Comparison of ENCODE assay signal across 20 cellular contexts in the genomic region with DNA sequence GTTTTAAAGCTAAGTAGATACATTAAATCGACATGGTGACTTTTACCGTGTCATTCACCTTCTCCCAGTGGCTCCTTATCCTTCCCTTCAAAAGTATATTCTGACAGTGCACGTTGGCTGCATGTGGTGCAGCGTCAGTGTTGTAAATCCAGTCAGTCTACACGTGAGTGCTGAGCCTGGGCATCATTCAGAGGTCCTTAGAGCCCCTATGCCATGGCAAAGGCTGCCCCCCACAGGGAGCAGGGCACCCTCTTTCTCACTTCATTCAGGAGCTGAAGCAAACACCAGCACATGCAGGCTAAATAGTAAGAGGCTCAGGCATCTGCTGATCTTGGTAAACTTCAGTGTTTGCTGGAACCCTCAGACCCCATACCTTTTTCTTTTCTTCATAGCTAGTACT. TPM values are rescaled to one million over a fixed set of nuclear protein-coding genes. Genes with fewer than 3 reads are reported as not detected.
DNase-seq lines count a peak whose midpoint lies in the region; ATAC-seq and TF ChIP-seq lines count a peak whose summit lies in the region.
"Had no signal": no experiment of that assay in that cellular context is flagged by ENCODE, and none has a peak within 500 bp of the region (broad histone marks: within the 10 kb centered on the region; RNA-seq: fewer than 3 reads in every experiment).

No MANE protein-coding gene starts in this region.

- H3K27me3 Mint-ChIP-seq in activated naive CD4-positive, alpha-beta T cell treated with anti-CD3 and anti-CD28 coated beads, Interleukin-2, amount 50 U/mL, for 24 hours, result no peaks in the 10 kb centered on the region
- no peaks in the 10 kb centered on the region for H3K27me3 Mint-ChIP-seq in activated naive CD8-positive, alpha-beta T cell treated with anti-CD3 and anti-CD28 coated beads for 36 hours
- H3K27me3 Mint-ChIP-seq: memory B cell, type B pancreatic cell had no signal

- intact Hi-C loops in OCI-LY7 (cut with micrococcal nuclease; ENCODE audit: unreplicated experiment), result no loop called here
- intact Hi-C loops in Right ventricle myocardium inferior (cut with DNase I), result no loop called here

- no peak overlapping the region for H2AFZ ChIP-seq in OCI-LY7 (ENCODE audit: low read length)

- CTCF ChIA-PET in OCI-LY7 (lab: Charles Lee; ENCODE audit: unreplicated experiment), result no interaction called here

- BruUV-seq in OCI-LY7 (replicated peaks; lab: Mats Ljungman, UMichigan), result no TSS peak

- H3K27ac ChIP-seq in OCI-LY7 (ENCODE audit: low read depth, low read length, poor library complexity, severe bottlenecking), result no peak overlapping the region
- H3K27ac ChIP-seq: epithelial cell of prostate, foreskin keratinocyte, stomach had no signal

- no peaks in the 10 kb centered on the region for H4K20me1 ChIP-seq in OCI-LY7 (ENCODE audit: insufficient read depth, low read length)

- no peak overlapping the region for H3K4me2 ChIP-seq in OCI-LY7 (ENCODE audit: low read length)

- H3K4me1 ChIP-seq in OCI-LY7 (ENCODE audit: insufficient read depth, low read length, poor library complexity, severe bottlenecking), result no peaks in the 10 kb centered on the region
- H3K4me1 ChIP-seq: foreskin keratinocyte, stomach had no signal

- ATAC-seq in Right ventricle myocardium inferior, result no peak
- no peak for ATAC-seq in GM21529 (IDR thresholded peaks at IDR 0.05; ENCODE audit: unreplicated experiment)
- ATAC-seq: foreskin keratinocyte had no signal

- H3K36me3 ChIP-seq in OCI-LY7 (ENCODE audit: insufficient read depth, low read length), result no peaks in the 10 kb centered on the region
- H3K36me3 ChIP-seq: stomach had no signal

- H3K36me3 Mint-ChIP-seq in activated naive CD4-positive, alpha-beta T cell treated with anti-CD3 and anti-CD28 coated beads, Interleukin-2, amount 50 U/mL, for 24 hours, result peaks cover 11% of the 10 kb centered on the region
- H3K36me3 Mint-ChIP-seq in activated naive CD8-positive, alpha-beta T cell treated with anti-CD3 and anti-CD28 coated beads for 36 hours, result peaks cover 33% of the 10 kb centered on the region
- H3K36me3 Mint-ChIP-seq: type B pancreatic cell had no signal

- no peaks in the 10 kb centered on the region for H3K9me3 Mint-ChIP-seq in activated naive CD4-positive, alpha-beta T cell treated with anti-CD3 and anti-CD28 coated beads, Interleukin-2, amount 50 U/mL, for 24 hours
- H3K9me3 Mint-ChIP-seq in activated naive CD8-positive, alpha-beta T cell treated with anti-CD3 and anti-CD28 coated beads for 36 hours, result no peaks in the 10 kb centered on the region
- H3K9me3 Mint-ChIP-seq: memory B cell, type B pancreatic cell had no signal

- DNase-seq in activated naive CD4-positive, alpha-beta T cell (lab: John Stamatoyannopoulos, UW), result no peak
- DNase-seq in OCI-LY7 (ENCODE audit: low spot score) (peak; percentile 6), Right ventricle myocardium inferior (ENCODE audit: missing footprints) (no peak), CD1c-positive myeloid dendritic cell (ENCODE audit: extremely low spot score) (no peak)
- DNase-seq in activated naive CD8-positive, alpha-beta T cell treated with anti-CD3 and anti-CD28 coated beads for 36 hours, result no peak
- DNase-seq: Calu3, foreskin keratinocyte, hippocampal formation, Karpas-422, kidney, NCI-H1092 treated with DMSO at 0.1 percent for 48 hours, NCI-H2081, NCI-H510A, SHP77, stomach had no signal

- H3K79me2 ChIP-seq in OCI-LY7 (ENCODE audit: insufficient read depth, low read depth, low read length), result no peaks in the 10 kb centered on the region

- POLR2A ChIA-PET in OCI-LY7 (lab: Charles Lee), result interaction anchor here (0.7 to 0.8 kb wide), 2 partner anchors 14 to 31 kb away, joined by 3 to 4 read pairs; no protein-coding TSS in a partner anchor

- no peak overlapping the region for H3K4me3 Mint-ChIP-seq in activated naive CD4-positive, alpha-beta T cell treated with anti-CD3 and anti-CD28 coated beads, Interleukin-2, amount 50 U/mL, for 24 hours
- H3K4me3 Mint-ChIP-seq in activated naive CD8-positive, alpha-beta T cell treated with anti-CD3 and anti-CD28 coated beads for 36 hours, result no peak overlapping the region
- H3K4me3 Mint-ChIP-seq: memory B cell, type B pancreatic cell had no signal

- H3K27ac Mint-ChIP-seq in activated naive CD4-positive, alpha-beta T cell treated with anti-CD3 and anti-CD28 coated beads, Interleukin-2, amount 50 U/mL, for 24 hours, result peak overlapping the region; percentile 91
- H3K27ac Mint-ChIP-seq in activated naive CD8-positive, alpha-beta T cell treated with anti-CD3 and anti-CD28 coated beads for 36 hours, result peak overlapping the region; percentile 52
- H3K27ac Mint-ChIP-seq: memory B cell, type B pancreatic cell had no signal

- no peak overlapping the region for H3K4me3 ChIP-seq in OCI-LY7 (ENCODE audit: low read depth, low read length, poor library complexity, severe bottlenecking)
- H3K4me3 ChIP-seq: stomach had no signal

- 0 out of 2 replicates have a peak, but pooled peaks have one; percentile 26 for TF ChIP-seq CTCF in OCI-LY7 (conservative IDR thresholded peaks at IDR 0.05; ENCODE audit: low read length)

- H3K4me1 Mint-ChIP-seq in activated naive CD4-positive, alpha-beta T cell treated with anti-CD3 and anti-CD28 coated beads, Interleukin-2, amount 50 U/mL, for 24 hours, result peaks cover 70% of the 10 kb centered on the region
- peaks cover 54% of the 10 kb centered on the region for H3K4me1 Mint-ChIP-seq in activated naive CD8-positive, alpha-beta T cell treated with anti-CD3 and anti-CD28 coated beads for 36 hours
- H3K4me1 Mint-ChIP-seq: memory B cell had no signal

- H3K9me2 ChIP-seq in OCI-LY7 (ENCODE audit: insufficient read depth, low read length), result no peaks in the 10 kb centered on the region

- no peaks in the 10 kb centered on the region for H3K9me3 ChIP-seq in OCI-LY7 (ENCODE audit: low read length)
- H3K9me3 ChIP-seq: stomach had no signal

RNA-seq across cellular contexts. Expression of a gene that starts 43.3 kb away (rescaled TPM):
- 17.0 and 17.2 TPM in 2 replicates for total RNA-seq in OCI-LY7 (2014; rRNA removed; shearing (Covaris generic))
- 6.1 and 12.9 TPM in 2 replicates for total RNA-seq in OCI-LY7 (2022)
- 10 to 100 TPM; 42.7 to 46.6 TPM for total RNA-seq in activated naive CD8-positive, alpha-beta T cell treated with anti-CD3 and anti-CD28 coated beads for 36 hours
- total RNA-seq in Right ventricle myocardium inferior, result 0.46 TPM
- total RNA-seq: foreskin keratinocyte had no signal
